ENCODE assay signal across 13 cellular contexts in the genomic region with DNA sequence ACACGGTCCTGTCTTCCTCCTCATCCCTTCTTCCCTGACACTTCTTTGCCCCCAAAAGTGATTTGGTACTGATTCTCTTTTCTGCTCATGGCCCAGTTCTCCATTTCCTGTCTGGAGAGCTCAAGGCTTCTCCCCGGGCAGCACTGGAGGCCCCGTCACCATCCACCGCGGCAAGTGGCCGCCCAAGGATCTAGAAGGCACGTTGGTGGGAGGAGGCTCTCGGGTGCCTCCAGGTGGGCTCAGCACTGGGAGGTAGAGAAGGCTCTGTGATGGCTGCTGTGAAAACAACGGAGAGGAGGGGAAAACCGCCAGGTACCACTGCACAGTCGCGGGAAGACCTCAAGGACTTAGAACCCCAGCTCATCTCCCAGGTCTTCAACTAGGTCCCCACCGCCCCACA.
A peak's percentile ranks its signal among the peaks of the same experiment; 100 is the strongest.
DNase-seq lines count a peak whose midpoint lies in the region; ATAC-seq and TF ChIP-seq lines count a peak whose summit lies in the region.
"Had no signal": no experiment of that assay in that cellular context is flagged by ENCODE, and none has a peak within 500 bp of the region (broad histone marks: within the 10 kb centered on the region; RNA-seq: fewer than 3 reads in every experiment).

No MANE protein-coding gene starts in this region.

- H2AFZ ChIP-seq in neuronal stem cell (ENCODE audit: low read length) = no peak overlapping the region
- H2AFZ ChIP-seq: GM23248 had no signal

- H3K4me3 ChIP-seq in BLaER1 (no peak overlapping the region), neuronal stem cell (ENCODE audit: low read length in 2 of 2) (no peak overlapping the region)
- H3K4me3 ChIP-seq in effector memory CD4-positive, alpha-beta T cell (ENCODE audit: insufficient read depth, low read depth, low read length, poor library complexity, severe bottlenecking) = no peak overlapping the region
- H3K4me3 ChIP-seq: GM23248 had no signal

- no peak overlapping the region for H3K4me3 Mint-ChIP-seq in HFFc6
- no peak overlapping the region for H3K4me3 Mint-ChIP-seq in endothelial cell (ENCODE audit: unreplicated experiment)
- H3K4me3 Mint-ChIP-seq: B cell; CD4-positive, alpha-beta memory T cell; IgD-negative memory B cell had no signal

- H3K4ac ChIP-seq in neuronal stem cell (ENCODE audit: low read length) = no peak overlapping the region

- no peaks in the 10 kb centered on the region for H3K79me1 ChIP-seq in neuronal stem cell (ENCODE audit: low read depth, low read length)

- peaks cover 95% of the 10 kb centered on the region for H3K36me3 ChIP-seq in BLaER1
- peaks cover 11 to 12% of the 10 kb centered on the region in 2 donors for H3K36me3 ChIP-seq in neuronal stem cell (replicated peaks in 1 of 2; ENCODE audit: control insufficient read depth in 2 of 2, insufficient read depth in 2 of 2, low read length in 2 of 2)
- H3K36me3 ChIP-seq in effector memory CD4-positive, alpha-beta T cell (ENCODE audit: control insufficient read depth, insufficient read depth, low read length) = peaks cover 4% of the 10 kb centered on the region

- H3K36me3 Mint-ChIP-seq in HFFc6 (ENCODE audit: low read depth) (peaks cover 20% of the 10 kb centered on the region), endothelial cell (ENCODE audit: low read depth, unreplicated experiment) (peaks cover 43% of the 10 kb centered on the region)

- no peak overlapping the region for H4K8ac ChIP-seq in neuronal stem cell (ENCODE audit: low read depth, low read length)

- H3K27ac ChIP-seq in BLaER1 (0 out of 2 replicates have a peak overlapping the region, but pooled peaks have one; percentile 22), neuronal stem cell (replicated peaks; ENCODE audit: low read length) (no peak overlapping the region)
- no peak overlapping the region for H3K27ac ChIP-seq in effector memory CD4-positive, alpha-beta T cell (ENCODE audit: insufficient read depth, low read length, poor library complexity, severe bottlenecking)
- H3K27ac ChIP-seq: C4-2B, GM23248 had no signal

- no peak overlapping the region for H2BK12ac ChIP-seq in neuronal stem cell (ENCODE audit: low read length)

- H2AK5ac ChIP-seq in neuronal stem cell (ENCODE audit: low read depth, low read length) = no peak overlapping the region

- H3K27me3 ChIP-seq in BLaER1 (no peaks in the 10 kb centered on the region), neuronal stem cell (ENCODE audit: control insufficient read depth in 3 of 3, insufficient read depth in 3 of 3, low read depth in 1 of 3, low read length in 3 of 3) (no peaks in the 10 kb centered on the region)
- no peaks in the 10 kb centered on the region for H3K27me3 ChIP-seq in effector memory CD4-positive, alpha-beta T cell (replicated peaks; ENCODE audit: control insufficient read depth, insufficient read depth, low read length, poor library complexity, severe bottlenecking)

- H3K9me3 ChIP-seq in BLaER1 (no peaks in the 10 kb centered on the region), neuronal stem cell (replicated peaks in 1 of 2; ENCODE audit: control insufficient read depth in 2 of 2, insufficient read depth in 1 of 2, low read depth in 1 of 2, low read length in 2 of 2) (no peaks in the 10 kb centered on the region)
- H3K9me3 ChIP-seq in effector memory CD4-positive, alpha-beta T cell (ENCODE audit: control insufficient read depth, low read length) = no peaks in the 10 kb centered on the region

- H3K4me1 ChIP-seq in BLaER1 (peaks cover 29% of the 10 kb centered on the region), neuronal stem cell (ENCODE audit: control insufficient read depth in 2 of 2, insufficient read depth in 1 of 2, low read depth in 1 of 2, low read length in 2 of 2) (peaks cover 0 to 4% of the 10 kb centered on the region in 2 donors)
- H3K4me1 ChIP-seq in effector memory CD4-positive, alpha-beta T cell (ENCODE audit: control insufficient read depth, insufficient read depth, low read length, poor library complexity, severe bottlenecking) = no peaks in the 10 kb centered on the region

- no peak overlapping the region for H2BK15ac ChIP-seq in neuronal stem cell (ENCODE audit: low read length)

- peak overlapping the region; percentile 1 for H2BK5ac ChIP-seq in neuronal stem cell (ENCODE audit: low read length)

- H3K27me3 Mint-ChIP-seq in HFFc6 (ENCODE audit: insufficient read depth) (peaks cover 5% of the 10 kb centered on the region), endothelial cell (ENCODE audit: unreplicated experiment) (peaks cover 8% of the 10 kb centered on the region)
- H3K27me3 Mint-ChIP-seq: B cell; CD4-positive, alpha-beta memory T cell; IgD-negative memory B cell had no signal

- in situ Hi-C loops in GM13976 (cut with MboI; ENCODE audit: low sequenced_read_pairs, unreplicated experiment) = no loop called here

- no peak overlapping the region for H3K18ac ChIP-seq in neuronal stem cell (ENCODE audit: low read length)

- H3K4me2 ChIP-seq in BLaER1 (no peak overlapping the region), neuronal stem cell (ENCODE audit: insufficient read depth, low read length, poor library complexity, severe bottlenecking) (no peak overlapping the region)

- H3K9me3 Mint-ChIP-seq in HFFc6 = no peaks in the 10 kb centered on the region
- H3K9me3 Mint-ChIP-seq in endothelial cell (ENCODE audit: unreplicated experiment) = no peaks in the 10 kb centered on the region
- H3K9me3 Mint-ChIP-seq: CD4-positive, alpha-beta memory T cell; IgD-negative memory B cell had no signal

- no peak overlapping the region for H3K23ac ChIP-seq in neuronal stem cell (ENCODE audit: low read depth, low read length, poor library complexity)

- TF ChIP-seq CTCF in HFFc6 (IDR thresholded peaks at IDR 0.05) = no peak
- TF ChIP-seq CTCF in endothelial cell (IDR thresholded peaks at IDR 0.05; ENCODE audit: unreplicated experiment) = no peak
- TF ChIP-seq CTCF in GM13976 (IDR thresholded peaks at IDR 0.05; ENCODE audit: borderline replicate concordance, control extremely low read depth, extremely low read depth, insufficient read depth, missing control alignments) = no peak

- no peak for ATAC-seq in GM21737 (IDR thresholded peaks at IDR 0.05; ENCODE audit: unreplicated experiment)

- no peaks in the 10 kb centered on the region for H3K4me1 Mint-ChIP-seq in HFFc6 (ENCODE audit: low read depth)
- no peaks in the 10 kb centered on the region for H3K4me1 Mint-ChIP-seq in endothelial cell (ENCODE audit: unreplicated experiment)
- H3K4me1 Mint-ChIP-seq: B cell had no signal

- no peak overlapping the region for H4K91ac ChIP-seq in neuronal stem cell (ENCODE audit: low read depth, low read length, poor library complexity)

- no CpG with 5 or more reads among the region's 13 CpGs for WGBS in neuronal stem cell (ENCODE audit: extremely low coverage in 2 of 2, insufficient read length in 2 of 2, insufficient replicate concordance in 1 of 2), 2 donors

- DNase-seq in HFFc6 (no peak), endothelial cell (ENCODE audit: low spot score) (no peak), neuronal stem cell (ENCODE audit: low spot score) (no peak), GM13976 (ENCODE audit: low spot score) (no peak)
- DNase-seq in effector memory CD4-positive, alpha-beta T cell = no peak
- DNase-seq: CD4-positive, alpha-beta memory T cell; GM23248; H7 had no signal

- no peak overlapping the region for H2BK120ac ChIP-seq in neuronal stem cell (ENCODE audit: low read depth, low read length)

- peaks cover 95% of the 10 kb centered on the region for H4K20me1 ChIP-seq in BLaER1

- no peak overlapping the region for H3K14ac ChIP-seq in neuronal stem cell (ENCODE audit: low read length)

- peak overlapping the region; percentile 48; the same call in 1 of the 2 replicates for H3K27ac Mint-ChIP-seq in HFFc6
- peak overlapping the region; percentile 36 for H3K27ac Mint-ChIP-seq in endothelial cell (ENCODE audit: unreplicated experiment)
- H3K27ac Mint-ChIP-seq: B cell had no signal

- H3K9ac ChIP-seq in BLaER1 (no peak overlapping the region), neuronal stem cell (ENCODE audit: low read depth, low read length, poor library complexity) (no peak overlapping the region)
- H3K9ac ChIP-seq: GM23248 had no signal
